ENCODE assay signal across 17 cellular contexts in genomic region chr9:110283736-110284135, GRCh38. TPM values are rescaled to one million over a fixed set of nuclear protein-coding genes. Genes with fewer than 3 reads are reported as not detected.
DNase-seq lines count a peak whose midpoint lies in the region; ATAC-seq and TF ChIP-seq lines count a peak whose summit lies in the region.
"Had no signal": no experiment of that assay in that cellular context is flagged by ENCODE, and none has a peak within 500 bp of the region (broad histone marks: within the 10 kb centered on the region; RNA-seq: fewer than 3 reads in every experiment).

No MANE protein-coding gene starts in this region.

- no peaks in the 10 kb centered on the region for H3K9me3 Mint-ChIP-seq in progenitor cell of endocrine pancreas (ENCODE audit: low read depth)

- no peak for TF ChIP-seq CTCF in progenitor cell of endocrine pancreas (IDR thresholded peaks at IDR 0.05; ENCODE audit: unreplicated experiment)

- H3K4me3 Mint-ChIP-seq in progenitor cell of endocrine pancreas (ENCODE audit: low read depth): no peak overlapping the region

- no peaks in the 10 kb centered on the region for H3K36me3 Mint-ChIP-seq in progenitor cell of endocrine pancreas (ENCODE audit: insufficient read depth)

- H3K27ac Mint-ChIP-seq in progenitor cell of endocrine pancreas: peak overlapping the region; percentile 80

- H3K27me3 Mint-ChIP-seq in progenitor cell of endocrine pancreas: no peaks in the 10 kb centered on the region

- ATAC-seq in HG02798 (IDR thresholded peaks at IDR 0.05; ENCODE audit: poor library complexity, unreplicated experiment): peak; percentile 40
- peak; percentile 95 for ATAC-seq in esophagus mucosa
- ATAC-seq in HG03460 (IDR thresholded peaks at IDR 0.05; ENCODE audit: unreplicated experiment): no peak
- ATAC-seq: heart right ventricle, lower lobe of right lung had no signal

- H3K4me1 Mint-ChIP-seq in progenitor cell of endocrine pancreas (ENCODE audit: low read depth): peaks cover 10% of the 10 kb centered on the region

- DNase-seq in NCI-H446 (lab: John Stamatoyannopoulos, UW): peak; percentile 4 to 22
- no peak for DNase-seq in progenitor cell of endocrine pancreas (ENCODE audit: low spot score, unreplicated experiment)
- DNase-seq in islet precursor cell: no peak
- DNase-seq in GM03348 (ENCODE audit: low spot score): no peak
- DNase-seq in activated CD4-positive, alpha-beta T cell treated with anti-CD3 and anti-CD28 coated beads for 48 hours: no peak
- DNase-seq: activated naive CD4-positive, alpha-beta T cell treated with Interleukin-2 at 50 U/mL for 16 hours; heart right ventricle; lower lobe of right lung; nucleus accumbens; SK-N-SH had no signal

RNA-seq across cellular contexts. Expression of gene TXN, which starts 27.4 kb away (rescaled TPM):
- 647 TPM for total RNA-seq in esophagus mucosa
- total RNA-seq in progenitor cell of endocrine pancreas: 130 and 137 TPM in 2 replicates

RNA-seq across cellular contexts. Expression of gene TXNDC8, which starts 53.9 kb away (rescaled TPM):
- total RNA-seq in esophagus mucosa (not detected), progenitor cell of endocrine pancreas (not detected in 2 replicates)
- total RNA-seq: activated CD8-positive, alpha-beta memory T cell treated with anti-CD3 and anti-CD28 coated beads for 36 hours; cardiac muscle cell; G401; heart right ventricle; lower lobe of right lung; temporal lobe had no signal

Comparison
In these comparisons a context has a peak if more than half of its experiments do, and no peak if none do; other contexts are left out.
1. DNase-seq: peak in NCI-H446 (2 of 2); none in progenitor cell of endocrine pancreas (single experiment), islet precursor cell (single experiment), GM03348 (single experiment) and activated CD4-positive, alpha-beta T cell treated with anti-CD3 and anti-CD28 coated beads for 48 hours (single experiment).